Comparison of ENCODE assay signal across 13 cellular contexts in genomic region chr10:111344804-111345203, GRCh38.
DNase-seq lines count a peak whose midpoint lies in the region; ATAC-seq and TF ChIP-seq lines count a peak whose summit lies in the region.
"Had no signal": no experiment of that assay in that cellular context is flagged by ENCODE, and none has a peak within 500 bp of the region (broad histone marks: within the 10 kb centered on the region; RNA-seq: fewer than 3 reads in every experiment).

No MANE protein-coding gene starts in this region.

- H3K4me3 ChIP-seq in epithelial cell of proximal tubule (ENCODE audit: low read depth, low read length), result no peak overlapping the region

- TF ChIP-seq CTCF in epithelial cell of proximal tubule (conservative IDR thresholded peaks at IDR 0.05; ENCODE audit: low read depth, low read length), result peak; percentile 36

- DNase-seq in AG08395 (ENCODE audit: low spot score) (peak; percentile 18), Kasumi-1 (lab: John Stamatoyannopoulos, UW) (peak; percentile 7 to 36), epithelial cell of proximal tubule (ENCODE audit: low read depth) (no peak), cerebellum (ENCODE audit: low spot score) (no peak), OCI-M2 (lab: John Stamatoyannopoulos, UW; ENCODE audit: unreplicated experiment) (no peak), mesenteric fat pad (ENCODE audit: low spot score) (no peak)
- DNase-seq: activated CD4-positive, alpha-beta T cell treated with anti-CD3 and anti-CD28 coated beads, Interleukin-2, amount 10 ng/mL, durations not matched to agents 7 days and 5 days; effector CD8-positive, alpha-beta T cell; NCI-H1048; nucleus accumbens had no signal

- ATAC-seq in GM18868 (IDR thresholded peaks at IDR 0.05; ENCODE audit: unreplicated experiment), result peak; percentile 76
- no peak for ATAC-seq in GM21447 (IDR thresholded peaks at IDR 0.05; ENCODE audit: unreplicated experiment)
- ATAC-seq: activated naive CD4-positive, alpha-beta T cell treated with anti-CD3 and anti-CD28 coated beads, Interleukin-2, amount 50 U/mL, for 72 hours had no signal

Comparison
In these comparisons a context has a peak if more than half of its experiments do, and no peak if none do; other contexts are left out.
1. DNase-seq: peak in AG08395 (single experiment) and Kasumi-1 (2 of 2); none in epithelial cell of proximal tubule (single experiment), cerebellum (single experiment), OCI-M2 (single experiment) and mesenteric fat pad (single experiment).